Comparison of ENCODE assay signal across 8 cellular contexts in the genomic region with DNA sequence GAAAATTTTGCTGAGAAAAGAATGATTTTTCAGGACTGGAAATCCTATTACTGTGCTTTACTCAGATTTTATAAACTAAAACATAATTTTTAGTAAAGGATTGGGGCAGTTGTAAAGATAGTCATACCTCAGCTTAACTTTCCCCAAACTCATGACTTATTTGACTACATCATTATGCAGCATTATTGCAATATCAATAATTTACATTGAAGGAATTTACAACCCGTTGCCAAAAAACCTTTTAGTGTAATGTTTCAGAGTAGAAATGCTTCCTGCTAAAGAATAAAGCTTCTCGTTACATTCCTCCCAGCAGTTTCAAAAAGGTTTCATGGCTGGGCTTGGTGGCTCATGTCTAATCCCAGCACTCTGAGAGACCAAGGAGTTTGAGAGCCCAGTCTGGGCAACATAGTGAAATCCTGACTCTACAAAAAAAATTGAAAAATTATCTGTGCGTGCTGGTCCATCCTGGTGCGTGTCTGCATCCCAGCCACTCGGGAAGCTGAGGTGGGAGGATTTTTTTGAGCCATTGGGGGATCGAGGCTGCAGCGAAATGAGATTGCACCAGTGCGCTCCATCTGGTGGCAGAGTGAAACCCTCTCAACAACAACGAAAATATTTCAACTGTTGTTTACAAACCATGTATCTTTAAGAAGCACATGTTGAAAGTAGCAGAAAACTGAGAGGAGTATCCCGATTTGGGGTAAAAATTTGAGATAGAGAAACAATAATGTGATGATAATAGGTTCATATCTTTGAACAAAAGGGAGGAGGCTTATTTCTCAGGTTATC. TPM values are rescaled to one million over a fixed set of nuclear protein-coding genes. Genes with fewer than 3 reads are reported as not detected.
A peak's percentile ranks its signal among the peaks of the same experiment; 100 is the strongest.
DNase-seq lines count a peak whose midpoint lies in the region; ATAC-seq, FAIRE-seq and TF ChIP-seq lines count a peak whose summit lies in the region.

No MANE protein-coding gene starts in this region.

- H3K36me3 ChIP-seq in HUES48 (ENCODE audit: control insufficient read depth, insufficient read depth, low read length) (peaks cover 5% of the 10 kb centered on the region), prostate gland (no peaks in the 10 kb centered on the region)

- H3K4me1 ChIP-seq in HUES48 (ENCODE audit: control insufficient read depth, insufficient read depth, low read length) (peaks cover 34% of the 10 kb centered on the region), prostate gland (replicated peaks) (peaks cover 4% of the 10 kb centered on the region)

- H3K27ac ChIP-seq in HUES48 (ENCODE audit: low read depth, low read length) (peak overlapping the region; percentile 3), prostate gland (peak overlapping the region; percentile 96)

- no peak for ATAC-seq in HG02623 (IDR thresholded peaks at IDR 0.05; ENCODE audit: unreplicated experiment)

- intact Hi-C loops in prostate gland (cut with DNase I) = loop anchor here (5.0 to 10.0 kb wide), 2 partner anchors 76 to 197 kb away; partner anchors contain the start of gene GTF3C6

- no peaks in the 10 kb centered on the region for H3K9me3 ChIP-seq in HUES48 (ENCODE audit: control insufficient read depth, insufficient read depth, low read length)
- H3K9me3 ChIP-seq in prostate gland = no peaks in the 10 kb centered on the region

- FAIRE-seq in D721Med (lab: Jason Lieb, UNC) = no peak

- H3K9ac ChIP-seq in HUES48 (ENCODE audit: low read depth, low read length) = no peak overlapping the region

- H3K9me3 Mint-ChIP-seq in activated CD4-positive, alpha-beta memory T cell treated with anti-CD3 and anti-CD28 coated beads, Interleukin-2, amount 10 ng/mL, durations not matched to agents 7 days and 5 days = no peaks in the 10 kb centered on the region

- peak overlapping the region; percentile 97 for H3K4me3 ChIP-seq in HUES48 (ENCODE audit: low read depth, low read length)
- peak overlapping the region; percentile 31 for H3K4me3 ChIP-seq in fibroblast of pulmonary artery (replicated peaks; ENCODE audit: low read depth, low read length)
- H3K4me3 ChIP-seq in prostate gland = peak overlapping the region in 1 of 2 donors; percentile 91

- H3K27ac Mint-ChIP-seq in activated CD4-positive, alpha-beta memory T cell treated with anti-CD3 and anti-CD28 coated beads, Interleukin-2, amount 10 ng/mL, durations not matched to agents 7 days and 5 days = peak overlapping the region; percentile 51

- no peak for DNase-seq in D721Med (ENCODE audit: insufficient read length, low spot score)
- peak; percentile 50 for DNase-seq in activated CD4-positive, alpha-beta memory T cell treated with anti-CD3 and anti-CD28 coated beads, Interleukin-2, amount 10 ng/mL, durations not matched to agents 7 days and 5 days
- DNase-seq in fibroblast of pulmonary artery (ENCODE audit: low read depth) = peak; percentile 64
- DNase-seq in prostate gland (ENCODE audit: low spot score) = peak; percentile 19
- no peak for DNase-seq in NCI-H1105 treated with DMSO at 0.1 percent for 48 hours (lab: John Stamatoyannopoulos, UW)
- no peak for DNase-seq in DMS153 (lab: John Stamatoyannopoulos, UW)

- peaks cover 40% of the 10 kb centered on the region for H3K36me3 Mint-ChIP-seq in activated CD4-positive, alpha-beta memory T cell treated with anti-CD3 and anti-CD28 coated beads, Interleukin-2, amount 10 ng/mL, durations not matched to agents 7 days and 5 days (ENCODE audit: low read depth)

- H3K4me1 Mint-ChIP-seq in activated CD4-positive, alpha-beta memory T cell treated with anti-CD3 and anti-CD28 coated beads, Interleukin-2, amount 10 ng/mL, durations not matched to agents 7 days and 5 days = peaks cover 66% of the 10 kb centered on the region

- H3K27me3 ChIP-seq in HUES48 (ENCODE audit: control insufficient read depth, insufficient read depth, low read length) = no peaks in the 10 kb centered on the region
- no peaks in the 10 kb centered on the region for H3K27me3 ChIP-seq in prostate gland (replicated peaks; ENCODE audit: insufficient read depth)

- no peak for TF ChIP-seq POLR2A in prostate gland (IDR thresholded peaks at IDR 0.05)

- peak overlapping the region; percentile 60 for H3K4me3 Mint-ChIP-seq in activated CD4-positive, alpha-beta memory T cell treated with anti-CD3 and anti-CD28 coated beads, Interleukin-2, amount 10 ng/mL, durations not matched to agents 7 days and 5 days

- POLR2A ChIA-PET in activated CD4-positive, alpha-beta memory T cell treated with anti-CD3 and anti-CD28 coated beads, Interleukin-2, amount 10 ng/mL, durations not matched to agents 7 days and 5 days (lab: Charles Lee) = interaction anchor here (0.7 to 11.2 kb wide), 14 partner anchors 7 to 197 kb away, joined by 3 to 813 read pairs (median 9); partner anchors contain the start of genes CDK19, GTF3C6 and RPF2

- CTCF ChIA-PET in activated CD4-positive, alpha-beta memory T cell treated with anti-CD3 and anti-CD28 coated beads, Interleukin-2, amount 10 ng/mL, durations not matched to agents 7 days and 5 days (lab: Charles Lee) = interaction anchor here (0.7 to 5.5 kb wide), 22 partner anchors 9 to 349 kb away, joined by 3 to 67 read pairs (median 3); partner anchors contain the start of genes CDK19 and GTF3C6

- TF ChIP-seq CTCF in D721Med (IDR thresholded peaks at IDR 0.05; ENCODE audit: insufficient read depth, missing control alignments) (peak; percentile 63), fibroblast of pulmonary artery (IDR thresholded peaks at IDR 0.05; ENCODE audit: low read length, missing control alignments) (peak; percentile 67), prostate gland (IDR thresholded peaks at IDR 0.05) (peak in 3 of 4 experiments; percentile 25 to 48 (median 37))

- no peaks in the 10 kb centered on the region for H3K27me3 Mint-ChIP-seq in activated CD4-positive, alpha-beta memory T cell treated with anti-CD3 and anti-CD28 coated beads, Interleukin-2, amount 10 ng/mL, durations not matched to agents 7 days and 5 days

- 20% methylated on average over 10 of the region's 10 CpGs for WGBS in prostate gland

RNA-seq across cellular contexts. Expression of gene AMD1, which starts 4.4 kb away (rescaled TPM):
- total RNA-seq in activated CD4-positive, alpha-beta memory T cell treated with anti-CD3 and anti-CD28 coated beads, Interleukin-2, amount 10 ng/mL, durations not matched to agents 7 days and 5 days = 10 to 100 TPM; 71.0 to 73.2 TPM
- 100 to 1,000 TPM; 286 to 504 TPM for total RNA-seq in prostate gland

Comparison
In these comparisons a context has a peak if more than half of its experiments do, and no peak if none do; other contexts are left out.
1. DNase-seq: peak in activated CD4-positive, alpha-beta memory T cell treated with anti-CD3 and anti-CD28 coated beads, Interleukin-2, amount 10 ng/mL, durations not matched to agents 7 days and 5 days (single experiment), fibroblast of pulmonary artery (single experiment) and prostate gland (single experiment); none in D721Med (single experiment), NCI-H1105 treated with DMSO at 0.1 percent for 48 hours (single experiment) and DMS153 (single experiment).
2. Peak in every context shown above with its lines, with median percentiles within 50 percentile points of each other: CTCF ChIP-seq.